ENCODE assay signal across 8 cellular contexts in genomic region chr6:33199687-33200233, GRCh38. TPM values are rescaled to one million over a fixed set of nuclear protein-coding genes. Genes with fewer than 3 reads are reported as not detected.
DNase-seq lines count a peak whose midpoint lies in the region; ATAC-seq and TF ChIP-seq lines count a peak whose summit lies in the region.

No MANE protein-coding gene starts in this region.

- DNase-seq in activated CD4-positive, CD25-positive, alpha-beta regulatory T cell (lab: John Stamatoyannopoulos, UW), result peak; percentile 58 to 71 (median 68)
- DNase-seq in activated CD4-positive, CD25-positive, alpha-beta regulatory T cell treated with anti-CD3 and anti-CD28 coated beads, Interleukin-2, amount 50 U/mL, for 72 hours, result no peak
- DNase-seq in NCI-H526 (lab: John Stamatoyannopoulos, UW), result peak; percentile 60 to 90
- DNase-seq in activated CD8-positive, alpha-beta memory T cell treated with anti-CD3 and anti-CD28 coated beads for 4 hours (ENCODE audit: low read depth in 2 of 2), result peak; percentile 41 to 47
- DNase-seq in erythroblast (lab: John Stamatoyannopoulos, UW), result peak; percentile 91 to 95
- peak in 2 of 9 donors; percentile 58 to 69 for DNase-seq in naive thymus-derived CD4-positive, alpha-beta T cell
- peak in 10 of 49 donors; percentile 45 to 86 (median 80) for DNase-seq in substantia nigra (lab: John Stamatoyannopoulos, UW)

- H3K4me1 ChIP-seq in naive thymus-derived CD4-positive, alpha-beta T cell (ENCODE audit: control insufficient read depth in 2 of 2, insufficient read depth in 2 of 2, low read length in 2 of 2), result peaks cover 25 to 32% of the 10 kb centered on the region in 2 donors

- POLR2A ChIA-PET in naive thymus-derived CD4-positive, alpha-beta T cell (lab: Charles Lee), result interaction anchor here (0.8 to 2.2 kb wide), 7 partner anchors 9 to 72 kb away, joined by 3 to 13 read pairs (median 6); partner anchors contain the start of genes RING1, RPS18 and VPS52

- H3K27ac Mint-ChIP-seq in naive thymus-derived CD4-positive, alpha-beta T cell, result peak overlapping the region; percentile 82 to 99 (median 97)

- CTCF ChIA-PET in naive thymus-derived CD4-positive, alpha-beta T cell (lab: Charles Lee), result interaction anchor here (1.2 to 4.6 kb wide), 2 partner anchors 38 to 73 kb away, joined by 3 to 31 read pairs; no protein-coding TSS in a partner anchor

- peaks cover 57 to 80% (median 67%) of the 10 kb centered on the region in 7 donors for H3K4me1 Mint-ChIP-seq in naive thymus-derived CD4-positive, alpha-beta T cell

- peaks cover 19 to 51% (median 21%) of the 10 kb centered on the region in 5 donors for H3K36me3 Mint-ChIP-seq in naive thymus-derived CD4-positive, alpha-beta T cell

- peaks cover 0 to 1% (median 0%) of the 10 kb centered on the region in 11 donors for H3K9me3 Mint-ChIP-seq in naive thymus-derived CD4-positive, alpha-beta T cell

- intact Hi-C loops in naive thymus-derived CD4-positive, alpha-beta T cell (cut with micrococcal nuclease), result loop anchor here (1.0 to 10.0 kb wide), 26 partner anchors 7 to 1995 kb away; partner anchors contain the start of genes KIFC1 (in 2 of the 2), PFDN6 (in 2 of the 2), RING1 (in 2 of the 2) and VPS52 (in 2 of the 2)

- no peaks in the 10 kb centered on the region for H3K27me3 Mint-ChIP-seq in naive thymus-derived CD4-positive, alpha-beta T cell

- H3K36me3 ChIP-seq in naive thymus-derived CD4-positive, alpha-beta T cell (ENCODE audit: control insufficient read depth in 2 of 3, insufficient read depth in 3 of 3, low read length in 3 of 3), result peaks cover 8 to 63% (median 23%) of the 10 kb centered on the region in 3 experiments

- no peaks in the 10 kb centered on the region for H3K9me3 ChIP-seq in naive thymus-derived CD4-positive, alpha-beta T cell (ENCODE audit: control insufficient read depth in 2 of 3, low read length in 3 of 3)

- TF ChIP-seq POLR2A in erythroblast (IDR thresholded peaks at IDR 0.05; ENCODE audit: low read length), result no peak

- H3K4me3 ChIP-seq in naive thymus-derived CD4-positive, alpha-beta T cell (ENCODE audit: low read length), result peak overlapping the region; percentile 89

- H3K27me3 ChIP-seq in naive thymus-derived CD4-positive, alpha-beta T cell (ENCODE audit: control insufficient read depth in 2 of 2, insufficient read depth in 2 of 2, low read length in 2 of 2), result no peaks in the 10 kb centered on the region

- peak overlapping the region; percentile 96 for H3K27ac ChIP-seq in naive thymus-derived CD4-positive, alpha-beta T cell (ENCODE audit: low read depth, low read length)
- peak overlapping the region; percentile 97 for H3K27ac ChIP-seq in substantia nigra (ENCODE audit: low read depth, low read length, poor library complexity, severe bottlenecking)

- H3K4me3 Mint-ChIP-seq in naive thymus-derived CD4-positive, alpha-beta T cell, result peak overlapping the region; percentile 86 to 100 (median 99)

- peak; percentile 16 for ATAC-seq in HG02943 (IDR thresholded peaks at IDR 0.05; ENCODE audit: low read depth, unreplicated experiment)
- ATAC-seq in naive thymus-derived CD4-positive, alpha-beta T cell, result peak; percentile 25

RNA-seq across cellular contexts. Expression of gene RXRB, which starts 0.7 kb away (rescaled TPM):
- total RNA-seq in naive thymus-derived CD4-positive, alpha-beta T cell, result 100 to 1,000 TPM in 1 of 5 experiments, 10 to 100 TPM in 4; 50.3 to 103 (median 76.2) TPM
- polyA plus RNA-seq in naive thymus-derived CD4-positive, alpha-beta T cell, result 1 to 10 TPM; 7.6 to 9.4 TPM

RNA-seq across cellular contexts. Expression of gene SLC39A7, which starts 0.9 kb away (rescaled TPM):
- 10 to 100 TPM; 19.1 to 51.9 (median 27.9) TPM for total RNA-seq in naive thymus-derived CD4-positive, alpha-beta T cell
- 10 to 100 TPM; 23.3 to 24.8 TPM for polyA plus RNA-seq in naive thymus-derived CD4-positive, alpha-beta T cell

RNA-seq across cellular contexts. Expression of gene HSD17B8, which starts 4.7 kb away (rescaled TPM):
- total RNA-seq in naive thymus-derived CD4-positive, alpha-beta T cell, result 10 to 100 TPM in 4 of 5 experiments, 1 to 10 TPM in 1; 9.7 to 19.5 (median 10.7) TPM
- polyA plus RNA-seq in naive thymus-derived CD4-positive, alpha-beta T cell, result 10 to 100 TPM; 62.6 to 67.0 TPM

RNA-seq across cellular contexts. Expression of gene COL11A2, which starts 7.5 kb away (rescaled TPM):
- 1 to 10 TPM in 3 of 5 experiments, under 1 TPM in 2; 0.51 to 3.5 (median 2.5) TPM for total RNA-seq in naive thymus-derived CD4-positive, alpha-beta T cell
- polyA plus RNA-seq in naive thymus-derived CD4-positive, alpha-beta T cell, result under 1 TPM in 1 of 2 donors, not detected in 1; 0.26 TPM

RNA-seq across cellular contexts. Expression of gene RING1, which starts 8.5 kb away (rescaled TPM):
- 10 to 100 TPM; 36.2 to 47.2 (median 44.5) TPM for total RNA-seq in naive thymus-derived CD4-positive, alpha-beta T cell
- 10 to 100 TPM in 1 of 2 donors, 1 to 10 TPM in 1; 9.5 to 10.4 TPM for polyA plus RNA-seq in naive thymus-derived CD4-positive, alpha-beta T cell
